18 cellular contexts compared by ENCODE assay signal in genomic region chr1:41006942-41007865, GRCh38. TPM values are rescaled to one million over a fixed set of nuclear protein-coding genes. Genes with fewer than 3 reads are reported as not detected.
DNase-seq lines count a peak whose midpoint lies in the region; ATAC-seq and TF ChIP-seq lines count a peak whose summit lies in the region.
"Had no signal": no experiment of that assay in that cellular context is flagged by ENCODE, and none has a peak within 500 bp of the region (broad histone marks: within the 10 kb centered on the region; RNA-seq: fewer than 3 reads in every experiment).

No MANE protein-coding gene starts in this region.

- H3K36me3 ChIP-seq in trophoblast cell (ENCODE audit: control insufficient read depth in 1 of 2, insufficient read depth in 2 of 2, low read length in 2 of 2) (peaks cover 61 to 83% of the 10 kb centered on the region in 2 experiments), gastroesophageal sphincter (peaks cover 0 to 87% of the 10 kb centered on the region in 2 donors)

- no peak overlapping the region for H2BK120ac ChIP-seq in trophoblast cell (ENCODE audit: insufficient read depth, low read length, poor library complexity)

- no peak for TF ChIP-seq POLR2A in gastroesophageal sphincter (IDR thresholded peaks at IDR 0.05)

- no peak for TF ChIP-seq EP300 in gastroesophageal sphincter (IDR thresholded peaks at IDR 0.05)

- H3K9me3 ChIP-seq in trophoblast cell (ENCODE audit: insufficient read depth, low read depth, low read length), result no peaks in the 10 kb centered on the region
- no peaks in the 10 kb centered on the region for H3K9me3 ChIP-seq in gastroesophageal sphincter
- H3K9me3 ChIP-seq: heart left ventricle had no signal

- no peak overlapping the region for H2AFZ ChIP-seq in trophoblast cell (ENCODE audit: insufficient read depth, low read length, poor library complexity)

- peak overlapping the region; percentile 2 for H2BK5ac ChIP-seq in trophoblast cell (ENCODE audit: low read depth, low read length, poor library complexity)

- H3K27ac ChIP-seq in trophoblast cell (ENCODE audit: low read depth, low read length) (no peak overlapping the region), gastroesophageal sphincter (no peak overlapping the region)
- H3K27ac ChIP-seq: heart left ventricle, HL-60 had no signal

- no peak overlapping the region for H2AK5ac ChIP-seq in trophoblast cell (ENCODE audit: low read length)

- no peak overlapping the region for H4K8ac ChIP-seq in trophoblast cell (ENCODE audit: low read depth, low read length)

- H3K18ac ChIP-seq in trophoblast cell (ENCODE audit: low read length), result peak overlapping the region; percentile 47

- H3K9ac ChIP-seq in trophoblast cell (ENCODE audit: low read length), result no peak overlapping the region

- no peak overlapping the region for H4K12ac ChIP-seq in trophoblast cell (ENCODE audit: low read depth, low read length)

- no peak overlapping the region for H4K91ac ChIP-seq in trophoblast cell (ENCODE audit: low read depth, low read length)

- no peak for ATAC-seq in HG03378 (IDR thresholded peaks at IDR 0.05; ENCODE audit: unreplicated experiment)
- no peak for ATAC-seq in gastroesophageal sphincter
- ATAC-seq: heart left ventricle, natural killer cell had no signal

- H3K4me1 ChIP-seq in trophoblast cell (ENCODE audit: control insufficient read depth in 1 of 2, insufficient read depth in 2 of 2, low read length in 2 of 2) (no peaks in the 10 kb centered on the region), gastroesophageal sphincter (peaks cover 0 to 22% (median 5%) of the 10 kb centered on the region in 3 donors)

- WGBS in trophoblast cell (ENCODE audit: extremely low coverage, insufficient coverage, insufficient read length), result no CpG with 5 or more reads among the region's 19 CpGs
- 81 to 100% methylated on average over 2 to 6 of the region's 19 CpGs for WGBS in gastroesophageal sphincter (ENCODE audit: low coverage in 1 of 2), 2 donors

- no peak overlapping the region for H3K23ac ChIP-seq in trophoblast cell (ENCODE audit: low read length)

- no peak overlapping the region for H2BK12ac ChIP-seq in trophoblast cell (ENCODE audit: low read length)

- no peaks in the 10 kb centered on the region for H3K79me2 ChIP-seq in trophoblast cell (ENCODE audit: control insufficient read depth, insufficient read depth, low read length, poor library complexity)

- no peak overlapping the region for H3K4me2 ChIP-seq in trophoblast cell (ENCODE audit: low read length)

- peak overlapping the region; percentile 10 for H3K14ac ChIP-seq in trophoblast cell (ENCODE audit: low read length)

- H3K79me1 ChIP-seq in trophoblast cell (ENCODE audit: low read length), result no peaks in the 10 kb centered on the region

- H3K4me3 ChIP-seq in trophoblast cell (ENCODE audit: low read depth, low read length) (no peak overlapping the region), gastroesophageal sphincter (no peak overlapping the region)
- H3K4me3 ChIP-seq: heart left ventricle had no signal

- TF ChIP-seq CTCF in gastroesophageal sphincter (IDR thresholded peaks at IDR 0.05), result no peak

- H3K27me3 ChIP-seq in trophoblast cell (ENCODE audit: insufficient read depth, low read length), result no peaks in the 10 kb centered on the region
- H3K27me3 ChIP-seq in gastroesophageal sphincter, result no peaks in the 10 kb centered on the region
- H3K27me3 ChIP-seq: heart left ventricle had no signal

- H3K4ac ChIP-seq in trophoblast cell (ENCODE audit: low read depth, low read length), result no peak overlapping the region

- DNase-seq in ELR (ENCODE audit: low read depth) (peak; percentile 41), RKO (ENCODE audit: low spot score) (peak; percentile 37), ecto neural progenitor cell (ENCODE audit: low spot score) (peak; percentile 27), trophoblast cell (no peak), Kasumi-1 (lab: John Stamatoyannopoulos, UW) (no peak)
- DNase-seq: activated CD4-positive, alpha-beta T cell treated with anti-CD3 and anti-CD28 coated beads for 48 hours; aorta; C1 segment of cervical spinal cord; erythroblast; GOT3; heart left ventricle; KG1; natural killer cell; NCI-H1092 treated with DMSO at 0.1 percent for 48 hours; T-helper 9 cell had no signal

RNA-seq across cellular contexts. Expression of gene SLFNL1, which starts 14.3 kb away (rescaled TPM):
- polyA plus RNA-seq in trophoblast cell (2013), result 0.05 and 0.08 TPM in 2 replicates
- total RNA-seq in gastroesophageal sphincter, result under 1 TPM; 0.35 to 0.81 (median 0.41) TPM

RNA-seq across cellular contexts. Expression of gene CTPS1, which starts 27.7 kb away (rescaled TPM):
- 47.2 and 52.9 TPM in 2 replicates for polyA plus RNA-seq in trophoblast cell (2013)
- 10 to 100 TPM; 19.6 to 47.4 (median 36.5) TPM for total RNA-seq in gastroesophageal sphincter

Comparison
In these comparisons a context has a peak if more than half of its experiments do, and no peak if none do; other contexts are left out.
1. DNase-seq: peak in ELR (single experiment), RKO (single experiment) and ecto neural progenitor cell (single experiment); none in trophoblast cell (0 of 2) and Kasumi-1 (0 of 2).